19 cellular contexts compared by ENCODE assay signal in genomic region chr12:68772714-68773113, GRCh38. TPM values are rescaled to one million over a fixed set of nuclear protein-coding genes. Genes with fewer than 3 reads are reported as not detected.
A peak's percentile ranks its signal among the peaks of the same experiment; 100 is the strongest.
DNase-seq lines count a peak whose midpoint lies in the region; ATAC-seq lines count a peak whose summit lies in the region.
"Had no signal": no experiment of that assay in that cellular context is flagged by ENCODE, and none has a peak within 500 bp of the region (broad histone marks: within the 10 kb centered on the region; RNA-seq: fewer than 3 reads in every experiment).

No MANE protein-coding gene starts in this region.

- H3K27ac Mint-ChIP-seq in activated T-cell treated with anti-CD3 and anti-CD28 coated beads, Interleukin-2, amount 50 U/mL, for 72 hours = peak overlapping the region; percentile 47
- peak overlapping the region; percentile 81 for H3K27ac Mint-ChIP-seq in T-helper 17 cell
- peak overlapping the region; percentile 83 for H3K27ac Mint-ChIP-seq in stimulated activated memory B cell treated with anti-CD40 and anti-IgM and Interleukin-4, amounts not matched to agents 10 μg/mL and 1 μg/mL and 100 μg/mL, for 72 hours

- no peak for DNase-seq in activated T-cell treated with anti-CD3 and anti-CD28 coated beads, Interleukin-2, amount 50 U/mL, for 72 hours
- DNase-seq in activated T-cell treated with anti-CD3 and anti-CD28 coated beads for 4 hours (no peak), T-helper 17 cell (no peak), NCI-H526 treated with DMSO at 0.1 percent for 48 hours (lab: John Stamatoyannopoulos, UW) (no peak), NCI-H345 treated with DMSO at 0.1 percent for 48 hours (lab: John Stamatoyannopoulos, UW; ENCODE audit: unreplicated experiment) (no peak), NCI-H1105 treated with DMSO at 0.1 percent for 48 hours (lab: John Stamatoyannopoulos, UW) (no peak)
- DNase-seq: activated gamma-delta T cell treated with Interleukin-2 at 50 U/mL for 16 hours; cerebellar nuclear complex; DMS 273 treated with DMSO at 0.1 percent for 48 hours; esophagus squamous epithelium; mesendoderm; NCI-H1105; NCI-H526; SJCRH30; stimulated activated CD8-positive, alpha-beta memory T cell treated with anti-CD3 and anti-CD28 coated beads, Interleukin-4, amount 100 ng/mL, for 48 hours had no signal

- ATAC-seq in activated T-cell treated with anti-CD3 and anti-CD28 coated beads, Interleukin-2, amount 50 U/mL, for 72 hours (replicated peaks in 1 of 2) = no peak
- peak; percentile 76 for ATAC-seq in HG02588 (IDR thresholded peaks at IDR 0.05; ENCODE audit: unreplicated experiment)
- ATAC-seq in T-helper 17 cell = no peak
- peak; percentile 43 for ATAC-seq in stimulated activated memory B cell treated with anti-CD40 and anti-IgM and Interleukin-4, amounts not matched to agents 10 μg/mL and 1 μg/mL and 100 μg/mL, for 72 hours
- ATAC-seq: activated CD4-positive, CD25-positive, alpha-beta regulatory T cell treated with anti-CD3 and anti-CD28 coated beads, Interleukin-2, amount 50 U/mL, for 24 hours had no signal

- H3K9me3 ChIP-seq in T-helper 17 cell (ENCODE audit: control insufficient read depth, low read length, poor library complexity, severe bottlenecking) = no peaks in the 10 kb centered on the region
- H3K9me3 ChIP-seq: esophagus squamous epithelium, SJCRH30, vagina had no signal

- H3K9me3 Mint-ChIP-seq in activated T-cell treated with anti-CD3 and anti-CD28 coated beads, Interleukin-2, amount 50 U/mL, for 72 hours = no peaks in the 10 kb centered on the region
- no peaks in the 10 kb centered on the region for H3K9me3 Mint-ChIP-seq in stimulated activated memory B cell treated with anti-CD40 and anti-IgM and Interleukin-4, amounts not matched to agents 10 μg/mL and 1 μg/mL and 100 μg/mL, for 72 hours

- no peaks in the 10 kb centered on the region for H3K36me3 Mint-ChIP-seq in activated T-cell treated with anti-CD3 and anti-CD28 coated beads, Interleukin-2, amount 50 U/mL, for 72 hours (ENCODE audit: insufficient read depth in 2 of 2)
- H3K36me3 Mint-ChIP-seq in T-helper 17 cell (ENCODE audit: low read depth) = no peaks in the 10 kb centered on the region
- H3K36me3 Mint-ChIP-seq in stimulated activated memory B cell treated with anti-CD40 and anti-IgM and Interleukin-4, amounts not matched to agents 10 μg/mL and 1 μg/mL and 100 μg/mL, for 72 hours = no peaks in the 10 kb centered on the region

- peaks cover 14% of the 10 kb centered on the region for H3K4me1 Mint-ChIP-seq in activated T-cell treated with anti-CD3 and anti-CD28 coated beads, Interleukin-2, amount 50 U/mL, for 72 hours (ENCODE audit: low read depth)
- peaks cover 3% of the 10 kb centered on the region for H3K4me1 Mint-ChIP-seq in T-helper 17 cell
- H3K4me1 Mint-ChIP-seq in stimulated activated memory B cell treated with anti-CD40 and anti-IgM and Interleukin-4, amounts not matched to agents 10 μg/mL and 1 μg/mL and 100 μg/mL, for 72 hours = peaks cover 19% of the 10 kb centered on the region

- no peaks in the 10 kb centered on the region for H3K27me3 Mint-ChIP-seq in activated T-cell treated with anti-CD3 and anti-CD28 coated beads, Interleukin-2, amount 50 U/mL, for 72 hours (ENCODE audit: low read depth)
- H3K27me3 Mint-ChIP-seq in T-helper 17 cell = no peaks in the 10 kb centered on the region
- H3K27me3 Mint-ChIP-seq in stimulated activated memory B cell treated with anti-CD40 and anti-IgM and Interleukin-4, amounts not matched to agents 10 μg/mL and 1 μg/mL and 100 μg/mL, for 72 hours = no peaks in the 10 kb centered on the region

- H3K4me3 Mint-ChIP-seq in activated T-cell treated with anti-CD3 and anti-CD28 coated beads, Interleukin-2, amount 50 U/mL, for 72 hours = peak overlapping the region; percentile 53 to 62
- H3K4me3 Mint-ChIP-seq in T-helper 17 cell = peak overlapping the region; percentile 7
- peak overlapping the region; percentile 30 for H3K4me3 Mint-ChIP-seq in stimulated activated memory B cell treated with anti-CD40 and anti-IgM and Interleukin-4, amounts not matched to agents 10 μg/mL and 1 μg/mL and 100 μg/mL, for 72 hours

RNA-seq across cellular contexts. Expression of gene SLC35E3, which starts 26.7 kb away (rescaled TPM):
- 1 to 10 TPM; 5.6 to 6.8 TPM for total RNA-seq in activated T-cell treated with anti-CD3 and anti-CD28 coated beads, Interleukin-2, amount 50 U/mL, for 72 hours
- total RNA-seq in T-helper 17 cell = 1 to 10 TPM; 7.0 to 8.3 TPM

RNA-seq across cellular contexts. Expression of gene MDM2, which starts 35.3 kb away (rescaled TPM):
- 100 to 1,000 TPM; 191 to 225 TPM for total RNA-seq in activated T-cell treated with anti-CD3 and anti-CD28 coated beads, Interleukin-2, amount 50 U/mL, for 72 hours
- total RNA-seq in T-helper 17 cell = 100 to 1,000 TPM in 1 of 2 donors, 10 to 100 TPM in 1; 96.3 to 101 TPM

Comparison
In these comparisons a context has a peak if more than half of its experiments do, and no peak if none do; other contexts are left out.
1. ATAC-seq: peak in HG02588 (single experiment) and stimulated activated memory B cell treated with anti-CD40 and anti-IgM and Interleukin-4, amounts not matched to agents 10 μg/mL and 1 μg/mL and 100 μg/mL, for 72 hours (single experiment); none in activated T-cell treated with anti-CD3 and anti-CD28 coated beads, Interleukin-2, amount 50 U/mL, for 72 hours (0 of 2) and T-helper 17 cell (single experiment).
2. H3K4me3 Mint-ChIP-seq: peak in every context shown above with its lines; median percentile 58 in activated T-cell treated with anti-CD3 and anti-CD28 coated beads, Interleukin-2, amount 50 U/mL, for 72 hours; 30 in stimulated activated memory B cell treated with anti-CD40 and anti-IgM and Interleukin-4, amounts not matched to agents 10 μg/mL and 1 μg/mL and 100 μg/mL, for 72 hours; 7 in T-helper 17 cell.
3. Peak in every context shown above with its lines, with median percentiles within 50 percentile points of each other: H3K27ac Mint-ChIP-seq.